Comparison of ENCODE assay signal across 17 cellular contexts in the genomic region with DNA sequence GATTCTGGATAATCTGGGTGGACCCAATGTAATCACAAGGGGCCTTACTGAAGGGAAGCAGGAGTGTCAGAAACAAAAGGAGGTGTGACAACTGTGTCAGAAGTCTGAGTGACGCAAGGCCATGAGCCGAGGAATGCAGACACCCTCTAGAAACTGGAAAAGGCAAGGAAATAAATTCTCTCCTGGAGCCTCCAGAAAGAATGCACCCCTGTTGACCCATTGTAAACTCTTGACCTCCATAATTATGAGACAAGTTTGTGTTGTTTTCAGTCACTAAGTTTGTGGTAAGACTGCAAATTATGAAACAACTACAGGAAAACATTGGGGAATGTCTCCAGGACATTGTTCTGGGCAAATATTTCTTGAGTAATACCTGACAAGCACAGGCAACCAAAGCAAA. TPM values are rescaled to one million over a fixed set of nuclear protein-coding genes. Genes with fewer than 3 reads are reported as not detected.
DNase-seq lines count a peak whose midpoint lies in the region; ATAC-seq and TF ChIP-seq lines count a peak whose summit lies in the region.
"Had no signal": no experiment of that assay in that cellular context is flagged by ENCODE, and none has a peak within 500 bp of the region (broad histone marks: within the 10 kb centered on the region; RNA-seq: fewer than 3 reads in every experiment).

No MANE protein-coding gene starts in this region.

- H3K4me1 ChIP-seq in CD8-positive, alpha-beta T cell (ENCODE audit: insufficient read depth, low read length), result no peaks in the 10 kb centered on the region

- no peak overlapping the region for H3K4me3 ChIP-seq in dorsolateral prefrontal cortex
- H3K4me3 ChIP-seq in CD8-positive, alpha-beta T cell (ENCODE audit: low read depth, low read length), result no peak overlapping the region
- H3K4me3 ChIP-seq: heart right ventricle had no signal

- H3K36me3 ChIP-seq in CD8-positive, alpha-beta T cell (ENCODE audit: insufficient read depth, low read length), result no peaks in the 10 kb centered on the region
- H3K36me3 ChIP-seq: brain microvascular endothelial cell, heart right ventricle had no signal

- H3K27me3 Mint-ChIP-seq in CD8-positive, alpha-beta T cell (ENCODE audit: low read depth), result no peaks in the 10 kb centered on the region
- H3K27me3 Mint-ChIP-seq in activated CD4-positive, alpha-beta T cell treated with anti-CD3 and anti-CD28 coated beads, Interleukin-2, amount 10 ng/mL, durations not matched to agents 7 days and 5 days, result peaks cover 19% of the 10 kb centered on the region
- H3K27me3 Mint-ChIP-seq: naive B cell had no signal

- H3K36me3 Mint-ChIP-seq in CD8-positive, alpha-beta T cell, result no peaks in the 10 kb centered on the region
- no peaks in the 10 kb centered on the region for H3K36me3 Mint-ChIP-seq in activated naive CD4-positive, alpha-beta T cell treated with anti-CD3 and anti-CD28 coated beads, Interleukin-2, amount 50 U/mL, for 72 hours
- no peaks in the 10 kb centered on the region for H3K36me3 Mint-ChIP-seq in activated CD4-positive, alpha-beta T cell treated with anti-CD3 and anti-CD28 coated beads, Interleukin-2, amount 10 ng/mL, durations not matched to agents 7 days and 5 days (ENCODE audit: low read depth)
- H3K36me3 Mint-ChIP-seq: naive B cell had no signal

- H3K9me3 Mint-ChIP-seq in CD8-positive, alpha-beta T cell, result no peaks in the 10 kb centered on the region
- H3K9me3 Mint-ChIP-seq in activated naive CD4-positive, alpha-beta T cell treated with anti-CD3 and anti-CD28 coated beads, Interleukin-2, amount 50 U/mL, for 72 hours, result no peaks in the 10 kb centered on the region
- H3K9me3 Mint-ChIP-seq in activated CD4-positive, alpha-beta T cell treated with anti-CD3 and anti-CD28 coated beads, Interleukin-2, amount 10 ng/mL, durations not matched to agents 7 days and 5 days, result no peaks in the 10 kb centered on the region
- H3K9me3 Mint-ChIP-seq: naive B cell had no signal

- H3K4me1 Mint-ChIP-seq in CD8-positive, alpha-beta T cell (ENCODE audit: low read depth), result no peaks in the 10 kb centered on the region
- no peaks in the 10 kb centered on the region for H3K4me1 Mint-ChIP-seq in activated CD4-positive, alpha-beta T cell treated with anti-CD3 and anti-CD28 coated beads, Interleukin-2, amount 10 ng/mL, durations not matched to agents 7 days and 5 days
- H3K4me1 Mint-ChIP-seq: naive B cell had no signal

- H3K27ac ChIP-seq in dorsolateral prefrontal cortex, result peak overlapping the region in 43 of 59 donors; percentile 49 to 92 (median 81)
- H3K27ac ChIP-seq in CD8-positive, alpha-beta T cell (ENCODE audit: low read depth, low read length), result no peak overlapping the region
- H3K27ac ChIP-seq: brain microvascular endothelial cell, heart right ventricle had no signal

- DNase-seq in AG08395 (ENCODE audit: low spot score) (peak; percentile 9), LHCN-M2 (ENCODE audit: low read depth) (peak; percentile 41), dorsolateral prefrontal cortex (no peak), kidney tubule cell (ENCODE audit: low spot score) (peak; percentile 10)
- no peak for DNase-seq in activated CD8-positive, alpha-beta memory T cell treated with anti-CD3 and anti-CD28 coated beads, Interleukin-2, amount 50 U/mL, for 4 hours
- DNase-seq in CD8-positive, alpha-beta T cell, result no peak
- no peak for DNase-seq in activated naive CD4-positive, alpha-beta T cell treated with anti-CD3 and anti-CD28 coated beads, Interleukin-2, amount 50 U/mL, for 72 hours (ENCODE audit: low spot score in 2 of 2)
- DNase-seq in activated CD4-positive, alpha-beta T cell treated with anti-CD3 and anti-CD28 coated beads, Interleukin-2, amount 10 ng/mL, durations not matched to agents 7 days and 5 days, result no peak
- DNase-seq: activated gamma-delta T cell treated with Interleukin-2 at 50 U/mL for 16 hours, brain microvascular endothelial cell, heart right ventricle, left cardiac atrium, naive B cell, NCI-H146, NCI-H510A treated with DMSO at 0.1 percent for 48 hours had no signal

- no peak for TF ChIP-seq CTCF in dorsolateral prefrontal cortex (IDR thresholded peaks at IDR 0.05 in 54 of 56, conservative IDR thresholded peaks at IDR 0.05 in 2 of 56; ENCODE audit: low read depth in 1 of 56, partially characterized antibody in 56 of 56)
- TF ChIP-seq CTCF in CD8-positive, alpha-beta T cell (IDR thresholded peaks at IDR 0.05), result no peak

- H3K27ac Mint-ChIP-seq in CD8-positive, alpha-beta T cell, result no peak overlapping the region
- H3K27ac Mint-ChIP-seq in activated naive CD4-positive, alpha-beta T cell treated with anti-CD3 and anti-CD28 coated beads, Interleukin-2, amount 50 U/mL, for 72 hours, result no peak overlapping the region
- H3K27ac Mint-ChIP-seq in activated CD4-positive, alpha-beta T cell treated with anti-CD3 and anti-CD28 coated beads, Interleukin-2, amount 10 ng/mL, durations not matched to agents 7 days and 5 days, result no peak overlapping the region

- intact Hi-C loops in dorsolateral prefrontal cortex (cut with DNase I), result no loop called here
- intact Hi-C loops in CD8-positive, alpha-beta T cell (cut with DNase I, micrococcal nuclease), result no loop called here

- H3K27me3 ChIP-seq in dorsolateral prefrontal cortex, result no peaks in the 10 kb centered on the region
- no peaks in the 10 kb centered on the region for H3K27me3 ChIP-seq in CD8-positive, alpha-beta T cell (ENCODE audit: insufficient read depth, low read length)
- H3K27me3 ChIP-seq: brain microvascular endothelial cell, heart right ventricle had no signal

- no peaks in the 10 kb centered on the region for H3K9me3 ChIP-seq in CD8-positive, alpha-beta T cell (ENCODE audit: low read length)
- H3K9me3 ChIP-seq: heart right ventricle had no signal

- ATAC-seq in CD8-positive, alpha-beta T cell, result no peak
- ATAC-seq in activated naive CD4-positive, alpha-beta T cell treated with anti-CD3 and anti-CD28 coated beads, Interleukin-2, amount 50 U/mL, for 72 hours, result no peak
- ATAC-seq: Panc1 had no signal

- POLR2A ChIA-PET in CD8-positive, alpha-beta T cell (lab: Charles Lee), result no interaction called here
- POLR2A ChIA-PET in activated CD4-positive, alpha-beta T cell treated with anti-CD3 and anti-CD28 coated beads, Interleukin-2, amount 10 ng/mL, durations not matched to agents 7 days and 5 days (lab: Charles Lee), result interaction anchor here (0.6 kb wide), 1 partner anchor 508 kb away, joined by 5 read pairs; no protein-coding TSS in a partner anchor

- CTCF ChIA-PET in CD8-positive, alpha-beta T cell (lab: Charles Lee), result no interaction called here
- CTCF ChIA-PET in activated CD4-positive, alpha-beta T cell treated with anti-CD3 and anti-CD28 coated beads, Interleukin-2, amount 10 ng/mL, durations not matched to agents 7 days and 5 days (lab: Charles Lee), result interaction anchor here (1.1 to 2.1 kb wide), 2 partner anchors 14 to 41 kb away, joined by 4 to 7 read pairs; no protein-coding TSS in a partner anchor

- no peak overlapping the region for H3K4me3 Mint-ChIP-seq in CD8-positive, alpha-beta T cell
- H3K4me3 Mint-ChIP-seq in activated CD4-positive, alpha-beta T cell treated with anti-CD3 and anti-CD28 coated beads, Interleukin-2, amount 10 ng/mL, durations not matched to agents 7 days and 5 days, result no peak overlapping the region
- H3K4me3 Mint-ChIP-seq: naive B cell had no signal

RNA-seq across cellular contexts. Expression of a gene that starts 47.3 kb away (rescaled TPM):
- total RNA-seq in LHCN-M2 (2014; rRNA removed), result not detected in 2 replicates
- 0.01 TPM for polyA plus RNA-seq in LHCN-M2 (2012)
- total RNA-seq in dorsolateral prefrontal cortex, result 10 to 100 TPM in 9 of 120 experiments, 1 to 10 TPM in 111; 2.1 to 13.9 (median 5.9) TPM
- 1 to 10 TPM; 2.7 to 3.4 TPM for total RNA-seq in CD8-positive, alpha-beta T cell
- under 1 TPM; 0.07 to 0.43 TPM for total RNA-seq in activated naive CD4-positive, alpha-beta T cell treated with anti-CD3 and anti-CD28 coated beads, Interleukin-2, amount 50 U/mL, for 72 hours
- not detected for total RNA-seq in activated CD4-positive, alpha-beta T cell treated with anti-CD3 and anti-CD28 coated beads, Interleukin-2, amount 10 ng/mL, durations not matched to agents 7 days and 5 days
- total RNA-seq: A673 had no signal

Comparison
In these comparisons a context has a peak if more than half of its experiments do, and no peak if none do; other contexts are left out.
1. DNase-seq: peak in AG08395 (single experiment), LHCN-M2 (single experiment) and kidney tubule cell (single experiment); none in dorsolateral prefrontal cortex (0 of 10), activated CD8-positive, alpha-beta memory T cell treated with anti-CD3 and anti-CD28 coated beads, Interleukin-2, amount 50 U/mL, for 4 hours (single experiment), CD8-positive, alpha-beta T cell (0 of 7), activated naive CD4-positive, alpha-beta T cell treated with anti-CD3 and anti-CD28 coated beads, Interleukin-2, amount 50 U/mL, for 72 hours (0 of 2) and activated CD4-positive, alpha-beta T cell treated with anti-CD3 and anti-CD28 coated beads, Interleukin-2, amount 10 ng/mL, durations not matched to agents 7 days and 5 days (single experiment).